In the genomic region with DNA sequence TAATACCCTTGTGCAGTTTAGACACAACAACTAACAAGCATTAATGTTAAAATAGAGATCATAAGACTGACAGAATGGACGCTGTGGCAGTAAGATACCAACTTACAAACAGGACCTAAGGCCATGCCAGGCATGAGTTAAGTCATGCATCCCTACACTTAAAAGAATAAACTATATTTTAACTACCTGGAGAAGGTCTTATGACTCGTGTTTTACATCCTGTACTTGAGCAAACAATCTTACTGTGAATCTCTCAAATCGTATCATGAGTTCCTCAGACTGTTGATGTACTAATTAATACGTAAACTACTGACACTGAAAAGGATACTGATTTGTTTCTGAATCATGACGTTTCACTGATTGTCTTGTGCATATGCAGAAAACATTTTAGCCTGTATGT, we compare ENCODE assay signal across 25 cellular contexts. TPM values are rescaled to one million over a fixed set of nuclear protein-coding genes. Genes with fewer than 3 reads are reported as not detected.
"Had no signal": no experiment of that assay in that cellular context is flagged by ENCODE, and none has a peak within 500 bp of the region (broad histone marks: within the 10 kb centered on the region; RNA-seq: fewer than 3 reads in every experiment).

No MANE protein-coding gene starts in this region.

- H3K9me3 ChIP-seq: gastrocnemius medialis, left lung, mucosa of descending colon, ovary, stomach, thyroid gland, upper lobe of left lung had no signal

- H3K36me3 Mint-ChIP-seq: mesothelial cell of epicardium; naive B cell; stimulated activated effector memory CD8-positive, alpha-beta T cell treated with anti-CD3 and anti-CD28 coated beads, Interleukin-12 subunit alpha, Interleukin-12 subunit beta, amount 100 ng/mL, for 72 hours had no signal

- H3K36me3 ChIP-seq: gastrocnemius medialis, left lung, ovary, stomach, thyroid gland, upper lobe of left lung had no signal

- H3K9me3 Mint-ChIP-seq: mesothelial cell of epicardium; naive B cell; nephron progenitor cell; stimulated activated effector memory CD8-positive, alpha-beta T cell treated with anti-CD3 and anti-CD28 coated beads, Interleukin-12 subunit alpha, Interleukin-12 subunit beta, amount 100 ng/mL, for 72 hours had no signal

- H3K27ac ChIP-seq: gastrocnemius medialis, hepatocyte, left lung, stomach, thyroid gland had no signal

- H3K4me2 ChIP-seq: hepatocyte had no signal

- H3K27ac Mint-ChIP-seq: mesothelial cell of epicardium had no signal

- H3K27me3 ChIP-seq: dorsolateral prefrontal cortex, gastrocnemius medialis, hepatocyte, left lung, ovary, stomach, thyroid gland, upper lobe of left lung had no signal

- H3K4me3 ChIP-seq: gastrocnemius medialis, hepatocyte, left lung, mucosa of descending colon, ovary, stomach, thyroid gland, upper lobe of left lung had no signal

- H2AFZ ChIP-seq: hepatocyte had no signal

- DNase-seq: dorsolateral prefrontal cortex; effector CD4-positive, alpha-beta T cell; gastrocnemius medialis; kidney; left cardiac atrium; left lung; mesenchymal stem cell; mucosa of descending colon; naive B cell; nephron progenitor cell; occipital lobe; ovary; posterior cingulate gyrus; stimulated activated CD4-positive, alpha-beta T cell treated with anti-CD3 and anti-CD28 coated beads, Interleukin-2, amount 100 ng/mL, for 24 hours; stimulated activated CD4-positive, alpha-beta T cell treated with anti-CD3 and anti-CD28 coated beads, Interleukin-4, amount 100 ng/mL, for 24 hours; stimulated activated naive CD4-positive, alpha-beta T cell treated with Interleukin-2 at 50 U/mL for 16 hours; stomach; thyroid gland; upper lobe of left lung had no signal

- H3K27me3 Mint-ChIP-seq: naive B cell had no signal

- H3K79me2 ChIP-seq: hepatocyte had no signal

RNA-seq across cellular contexts. Expression of gene RSPH1, which starts 2.0 kb away (rescaled TPM):
- total RNA-seq: fibroblast of villous mesenchyme, glomerular endothelial cell, left cardiac atrium, lung microvascular endothelial cell had no signal
